8 cellular contexts compared by ENCODE assay signal in the genomic region with DNA sequence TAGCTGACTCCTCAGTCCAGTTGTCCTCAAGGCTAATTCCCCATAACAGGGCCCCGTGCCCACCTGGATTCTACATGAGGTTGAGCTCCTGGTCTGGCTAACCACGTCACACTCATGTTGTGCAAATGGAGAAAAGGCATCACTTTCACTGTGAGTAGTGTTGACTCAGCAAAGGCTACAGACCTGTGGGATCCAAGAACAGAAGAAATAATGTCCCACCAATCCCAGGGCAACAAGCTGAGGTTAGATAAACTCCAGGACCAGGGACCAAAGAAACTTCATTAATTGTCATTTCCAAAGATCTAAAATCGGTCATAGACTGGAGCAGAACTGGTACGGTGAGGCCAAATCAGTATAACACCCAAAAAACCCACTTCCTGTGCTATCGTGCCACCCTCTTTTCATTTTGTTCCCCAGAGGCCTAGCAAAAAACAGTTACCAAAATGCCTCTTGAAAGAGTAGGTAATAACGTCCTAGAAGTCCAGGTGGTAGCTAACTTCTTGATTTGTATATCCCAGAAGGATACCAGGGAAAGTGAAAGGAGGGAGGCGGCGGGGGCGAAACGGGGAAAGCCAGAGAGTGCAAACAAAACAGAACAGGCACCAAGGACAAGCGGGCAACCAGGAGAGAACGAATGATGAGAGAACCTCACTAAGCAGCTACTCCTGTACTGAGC. TPM values are rescaled to one million over a fixed set of nuclear protein-coding genes. Genes with fewer than 3 reads are reported as not detected.
DNase-seq lines count a peak whose midpoint lies in the region; ATAC-seq, FAIRE-seq and TF ChIP-seq lines count a peak whose summit lies in the region.

No MANE protein-coding gene starts in this region.

- DNase-seq in GM19239 (ENCODE audit: insufficient read length, low spot score) = peak; percentile 37
- DNase-seq in stimulated activated CD4-positive, alpha-beta T cell treated with anti-CD3 and anti-CD28 coated beads, Interleukin-12 subunit alpha, Interleukin-12 subunit beta, amount 100 ng/mL, for 24 hours (ENCODE audit: low read depth in 2 of 2) = peak; percentile 28 to 35
- no peak for DNase-seq in NCI-H526 (lab: John Stamatoyannopoulos, UW)
- DNase-seq in HCEC 1CT = no peak
- no peak for DNase-seq in mucosa of descending colon
- DNase-seq in NCI-H2196 treated with DMSO at 0.1 percent for 48 hours (lab: John Stamatoyannopoulos, UW; ENCODE audit: unreplicated experiment) = no peak

- H3K36me3 Mint-ChIP-seq in dendritic cell treated with granulocyte-macrophage colony-stimulating factor and Interleukin-4, amounts not matched to agents 40 ng/mL and 50 ng/mL, for 4 days (ENCODE audit: low read depth) = peaks cover 72% of the 10 kb centered on the region

- TF ChIP-seq CTCF in WI38 (IDR thresholded peaks at IDR 0.05; ENCODE audit: low read depth, low read length) = no peak
- TF ChIP-seq CTCF in mucosa of descending colon (IDR thresholded peaks at IDR 0.05) = no peak

- no peaks in the 10 kb centered on the region for H3K36me3 ChIP-seq in mucosa of descending colon (ENCODE audit: low read depth)

- no peaks in the 10 kb centered on the region for H3K9me3 Mint-ChIP-seq in dendritic cell treated with granulocyte-macrophage colony-stimulating factor and Interleukin-4, amounts not matched to agents 40 ng/mL and 50 ng/mL, for 4 days

- peak overlapping the region; percentile 94 for H3K4me3 Mint-ChIP-seq in dendritic cell treated with granulocyte-macrophage colony-stimulating factor and Interleukin-4, amounts not matched to agents 40 ng/mL and 50 ng/mL, for 4 days

- H3K27me3 Mint-ChIP-seq in dendritic cell treated with granulocyte-macrophage colony-stimulating factor and Interleukin-4, amounts not matched to agents 40 ng/mL and 50 ng/mL, for 4 days = no peaks in the 10 kb centered on the region

- peak; percentile 93 for FAIRE-seq in GM19239 (lab: Jason Lieb, UNC)

- H3K4me1 Mint-ChIP-seq in dendritic cell treated with granulocyte-macrophage colony-stimulating factor and Interleukin-4, amounts not matched to agents 40 ng/mL and 50 ng/mL, for 4 days (ENCODE audit: low read depth) = peaks cover 40% of the 10 kb centered on the region

- peak overlapping the region; percentile 96 for H3K27ac Mint-ChIP-seq in dendritic cell treated with granulocyte-macrophage colony-stimulating factor and Interleukin-4, amounts not matched to agents 40 ng/mL and 50 ng/mL, for 4 days

- ATAC-seq in mucosa of descending colon = no peak

- H3K4me3 ChIP-seq in WI38 (ENCODE audit: low read depth, low read length) (peak overlapping the region; percentile 98), mucosa of descending colon (no peak overlapping the region)

- intact Hi-C loops in dendritic cell treated with granulocyte-macrophage colony-stimulating factor and Interleukin-4, amounts not matched to agents 40 ng/mL and 50 ng/mL, for 4 days (cut with micrococcal nuclease) = loop anchor here (5.0 kb wide), 2 partner anchors 87 to 443 kb away; a partner anchor contains a TSS
- intact Hi-C loops in mucosa of descending colon (cut with DNase I, micrococcal nuclease) = no loop called here

- no peaks in the 10 kb centered on the region for H3K9me3 ChIP-seq in mucosa of descending colon

- peaks cover 27% of the 10 kb centered on the region for H3K4me1 ChIP-seq in mucosa of descending colon (ENCODE audit: low read depth)

RNA-seq across cellular contexts. Expression of a gene that starts 1.4 kb away (rescaled TPM):
- total RNA-seq in mucosa of descending colon = 100 to 1,000 TPM; 138 to 252 (median 181) TPM

RNA-seq across cellular contexts. Expression of a gene that starts 2.0 kb away (rescaled TPM):
- total RNA-seq in mucosa of descending colon = 10 to 100 TPM; 22.0 to 38.1 (median 25.4) TPM

RNA-seq across cellular contexts. Expression of a gene that starts 31.3 kb away (rescaled TPM):
- total RNA-seq in mucosa of descending colon = 1,000 to 10,000 TPM in 1 of 3 donors, 100 to 1,000 TPM in 2; 126 to 3,893 (median 593) TPM

RNA-seq across cellular contexts. Expression of a gene that starts 51.9 kb away (rescaled TPM):
- 10 to 100 TPM; 69.8 to 76.3 (median 71.4) TPM for total RNA-seq in mucosa of descending colon

Comparison
In these comparisons a context has a peak if more than half of its experiments do, and no peak if none do; other contexts are left out.
1. DNase-seq: peak in GM19239 (single experiment) and stimulated activated CD4-positive, alpha-beta T cell treated with anti-CD3 and anti-CD28 coated beads, Interleukin-12 subunit alpha, Interleukin-12 subunit beta, amount 100 ng/mL, for 24 hours (2 of 2); none in NCI-H526 (0 of 2), HCEC 1CT (single experiment), mucosa of descending colon (0 of 3) and NCI-H2196 treated with DMSO at 0.1 percent for 48 hours (single experiment).